ENCODE assay signal across 8 cellular contexts in the genomic region with DNA sequence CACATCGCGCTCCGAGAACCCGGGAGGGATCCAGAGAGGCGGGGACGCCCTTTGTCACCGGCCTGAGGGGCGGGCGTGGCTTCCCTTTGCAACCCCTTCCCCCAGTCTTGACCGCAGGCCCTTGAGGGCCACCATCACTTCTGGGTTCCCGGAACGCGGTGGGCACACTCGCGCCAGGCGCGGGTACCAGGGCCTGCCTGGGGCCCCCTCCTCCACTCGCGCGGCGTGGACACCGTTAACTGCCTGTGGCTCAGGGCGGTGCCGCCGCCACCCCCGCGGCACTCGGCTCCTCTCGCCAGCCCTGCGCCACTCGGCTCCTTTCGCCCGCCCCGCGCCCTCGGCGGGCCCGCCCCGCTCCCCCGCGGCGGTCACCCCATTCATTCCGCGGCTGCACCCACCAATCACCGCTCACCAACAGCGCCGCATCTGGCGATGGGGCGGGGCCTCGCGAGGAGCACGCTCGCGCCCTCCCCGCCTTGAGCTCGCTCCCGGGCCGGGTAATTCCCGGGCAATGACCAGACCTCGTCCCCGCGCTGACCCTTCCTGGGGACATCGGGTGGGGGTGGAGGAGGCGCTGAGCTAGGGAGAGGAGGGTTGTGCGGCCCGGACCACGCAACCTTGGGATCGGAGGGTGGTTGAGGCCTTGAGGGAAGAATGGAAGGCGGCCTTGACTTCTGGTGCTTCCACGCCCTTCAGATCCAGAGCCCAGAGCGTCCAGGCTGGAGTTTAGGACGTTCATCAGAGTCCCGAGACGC. TPM values are rescaled to one million over a fixed set of nuclear protein-coding genes. Genes with fewer than 3 reads are reported as not detected.
DNase-seq lines count a peak whose midpoint lies in the region; ATAC-seq and TF ChIP-seq lines count a peak whose summit lies in the region.

No MANE protein-coding gene starts in this region.

- in situ Hi-C loops in GM13977 (cut with MboI; ENCODE audit: low pct_unique_long_range_greater_than_20kb, low sequenced_read_pairs, unreplicated experiment) = no loop called here

- no peaks in the 10 kb centered on the region for H3K27me3 ChIP-seq in prostate gland (replicated peaks; ENCODE audit: insufficient read depth)

- peaks cover 40% of the 10 kb centered on the region for H3K4me1 Mint-ChIP-seq in T-helper 1 cell treated with Interleukin-12 subunit alpha and Interleukin-12 subunit beta and Interleukin-4 antibody, amounts not matched to agents 30 μg/mL and 1 μg/mL, for 36 hours (ENCODE audit: low read depth)

- no peaks in the 10 kb centered on the region for H3K9me3 Mint-ChIP-seq in T-helper 1 cell treated with Interleukin-12 subunit alpha and Interleukin-12 subunit beta and Interleukin-4 antibody, amounts not matched to agents 30 μg/mL and 1 μg/mL, for 36 hours

- ATAC-seq in HG02840 (IDR thresholded peaks at IDR 0.05; ENCODE audit: low FRiP score, unreplicated experiment) (peak; percentile 96), left ventricle myocardium superior (peak; percentile 98)

- H3K36me3 Mint-ChIP-seq in T-helper 1 cell treated with Interleukin-12 subunit alpha and Interleukin-12 subunit beta and Interleukin-4 antibody, amounts not matched to agents 30 μg/mL and 1 μg/mL, for 36 hours (ENCODE audit: low read depth) = peaks cover 2% of the 10 kb centered on the region

- under 1% methylated on average over 59 of the region's 74 CpGs for WGBS in prostate gland

- no peak for TF ChIP-seq CTCF in GM13977 (IDR thresholded peaks at IDR 0.05; ENCODE audit: extremely low read depth, insufficient read depth, missing control alignments)
- TF ChIP-seq CTCF in prostate gland (IDR thresholded peaks at IDR 0.05) = no peak

- peaks cover 5% of the 10 kb centered on the region for H3K27me3 Mint-ChIP-seq in T-helper 1 cell treated with Interleukin-12 subunit alpha and Interleukin-12 subunit beta and Interleukin-4 antibody, amounts not matched to agents 30 μg/mL and 1 μg/mL, for 36 hours (ENCODE audit: low read depth)

- peak overlapping the region; percentile 95 for H3K27ac ChIP-seq in angular gyrus (ENCODE audit: low read depth, low read length)
- peak overlapping the region; percentile 91 to 95 for H3K27ac ChIP-seq in prostate gland

- H3K36me3 ChIP-seq in prostate gland = no peaks in the 10 kb centered on the region

- DNase-seq in GM13977 (ENCODE audit: low spot score) = peak; percentile 98
- DNase-seq in NCI-H146 treated with DMSO at 0.1 percent for 48 hours (lab: John Stamatoyannopoulos, UW; ENCODE audit: unreplicated experiment) = peak; percentile 93
- DNase-seq in left ventricle myocardium superior = peak; percentile 98
- peak; percentile 94 for DNase-seq in prostate gland (ENCODE audit: low spot score)
- peak; percentile 96 for DNase-seq in ureter (ENCODE audit: low spot score)

- H3K9me3 ChIP-seq in prostate gland = no peaks in the 10 kb centered on the region

- H3K27ac Mint-ChIP-seq in T-helper 1 cell treated with Interleukin-12 subunit alpha and Interleukin-12 subunit beta and Interleukin-4 antibody, amounts not matched to agents 30 μg/mL and 1 μg/mL, for 36 hours = peak overlapping the region; percentile 99

- peak overlapping the region; percentile 90 for H3K4me3 Mint-ChIP-seq in T-helper 1 cell treated with Interleukin-12 subunit alpha and Interleukin-12 subunit beta and Interleukin-4 antibody, amounts not matched to agents 30 μg/mL and 1 μg/mL, for 36 hours

- no peaks in the 10 kb centered on the region for H3K4me1 ChIP-seq in prostate gland (replicated peaks)

- intact Hi-C loops in left ventricle myocardium superior (cut with micrococcal nuclease) = no loop called here
- intact Hi-C loops in prostate gland (cut with DNase I) = loop anchor here (10.0 kb wide), 1 partner anchor 126 kb away; no protein-coding TSS in a partner anchor

- peak overlapping the region; percentile 58 to 64 for H3K4me3 ChIP-seq in prostate gland

- TF ChIP-seq POLR2A in prostate gland (IDR thresholded peaks at IDR 0.05) = peak; percentile 78

RNA-seq across cellular contexts. Expression of a gene that starts 10.5 kb away (rescaled TPM):
- 21.2 TPM for total RNA-seq in left ventricle myocardium superior
- 100 to 1,000 TPM; 193 to 353 TPM for total RNA-seq in prostate gland
- total RNA-seq in ureter = 64.5 TPM

Comparison
In these comparisons a context has a peak if more than half of its experiments do, and no peak if none do; other contexts are left out.
1. Peak in every context shown above with its lines: DNase-seq, ATAC-seq, H3K4me3 ChIP-seq and H3K27ac ChIP-seq.